ENCODE assay signal across 14 cellular contexts in genomic region chr6:170136541-170137175, GRCh38.
DNase-seq lines count a peak whose midpoint lies in the region; ATAC-seq and TF ChIP-seq lines count a peak whose summit lies in the region.
"Had no signal": no experiment of that assay in that cellular context is flagged by ENCODE, and none has a peak within 500 bp of the region (broad histone marks: within the 10 kb centered on the region; RNA-seq: fewer than 3 reads in every experiment).

No MANE protein-coding gene starts in this region.

- H3K36me3 ChIP-seq in thyroid gland (no peaks in the 10 kb centered on the region), neural progenitor cell (no peaks in the 10 kb centered on the region)

- no peaks in the 10 kb centered on the region for H3K36me3 Mint-ChIP-seq in activated CD4-positive, alpha-beta memory T cell treated with anti-CD3 and anti-CD28 coated beads for 36 hours
- no peaks in the 10 kb centered on the region for H3K36me3 Mint-ChIP-seq in activated CD4-positive, alpha-beta memory T cell treated with anti-CD3 and anti-CD28 coated beads, Interleukin-2, amount 10 ng/mL, durations not matched to agents 7 days and 5 days (ENCODE audit: low read depth)
- peaks cover 2% of the 10 kb centered on the region for H3K36me3 Mint-ChIP-seq in neural progenitor cell
- H3K36me3 Mint-ChIP-seq: CD8-positive, alpha-beta memory T cell had no signal

- peak overlapping the region in 3 of 59 donors; percentile 14 to 38 (median 24) for H3K4me3 ChIP-seq in dorsolateral prefrontal cortex
- H3K4me3 ChIP-seq in thyroid gland (replicated peaks in 1 of 3) = no peak overlapping the region
- no peak overlapping the region for H3K4me3 ChIP-seq in neural progenitor cell

- H3K4me1 ChIP-seq in thyroid gland (no peaks in the 10 kb centered on the region), neural progenitor cell (peaks cover 7% of the 10 kb centered on the region)

- H4K20me1 ChIP-seq in neural progenitor cell (ENCODE audit: low read depth) = no peaks in the 10 kb centered on the region

- H3K27me3 Mint-ChIP-seq in activated CD4-positive, alpha-beta memory T cell treated with anti-CD3 and anti-CD28 coated beads for 36 hours = peaks cover 1% of the 10 kb centered on the region
- H3K27me3 Mint-ChIP-seq in activated CD4-positive, alpha-beta memory T cell treated with anti-CD3 and anti-CD28 coated beads, Interleukin-2, amount 10 ng/mL, durations not matched to agents 7 days and 5 days = no peaks in the 10 kb centered on the region
- H3K27me3 Mint-ChIP-seq in neural progenitor cell (ENCODE audit: insufficient read depth, low read depth) = peaks cover 16% of the 10 kb centered on the region

- no peak overlapping the region for H2AFZ ChIP-seq in neural progenitor cell (replicated peaks)

- H3K79me2 ChIP-seq in neural progenitor cell (ENCODE audit: low read depth) = no peaks in the 10 kb centered on the region

- no peak for TF ChIP-seq POLR2A in thyroid gland (IDR thresholded peaks at IDR 0.05)

- H3K4me3 Mint-ChIP-seq in activated CD4-positive, alpha-beta memory T cell treated with anti-CD3 and anti-CD28 coated beads for 36 hours = no peak overlapping the region
- H3K4me3 Mint-ChIP-seq in activated CD4-positive, alpha-beta memory T cell treated with anti-CD3 and anti-CD28 coated beads, Interleukin-2, amount 10 ng/mL, durations not matched to agents 7 days and 5 days = no peak overlapping the region
- H3K4me3 Mint-ChIP-seq in neural progenitor cell = no peak overlapping the region
- H3K4me3 Mint-ChIP-seq: CD8-positive, alpha-beta memory T cell; WTC11 had no signal

- H3K9me3 Mint-ChIP-seq in activated CD4-positive, alpha-beta memory T cell treated with anti-CD3 and anti-CD28 coated beads for 36 hours = no peaks in the 10 kb centered on the region
- no peaks in the 10 kb centered on the region for H3K9me3 Mint-ChIP-seq in activated CD4-positive, alpha-beta memory T cell treated with anti-CD3 and anti-CD28 coated beads, Interleukin-2, amount 10 ng/mL, durations not matched to agents 7 days and 5 days
- peaks cover 21% of the 10 kb centered on the region for H3K9me3 Mint-ChIP-seq in neural progenitor cell
- H3K9me3 Mint-ChIP-seq: CD8-positive, alpha-beta memory T cell had no signal

- H3K4me1 Mint-ChIP-seq in activated CD4-positive, alpha-beta memory T cell treated with anti-CD3 and anti-CD28 coated beads for 36 hours (ENCODE audit: low read depth) = no peaks in the 10 kb centered on the region
- no peaks in the 10 kb centered on the region for H3K4me1 Mint-ChIP-seq in activated CD4-positive, alpha-beta memory T cell treated with anti-CD3 and anti-CD28 coated beads, Interleukin-2, amount 10 ng/mL, durations not matched to agents 7 days and 5 days
- H3K4me1 Mint-ChIP-seq in neural progenitor cell = peaks cover 13% of the 10 kb centered on the region
- H3K4me1 Mint-ChIP-seq: CD8-positive, alpha-beta memory T cell; WTC11 had no signal

- CTCF ChIA-PET in activated CD4-positive, alpha-beta memory T cell treated with anti-CD3 and anti-CD28 coated beads for 36 hours (lab: Charles Lee) = no interaction called here
- CTCF ChIA-PET in activated CD4-positive, alpha-beta memory T cell treated with anti-CD3 and anti-CD28 coated beads, Interleukin-2, amount 10 ng/mL, durations not matched to agents 7 days and 5 days (lab: Charles Lee) = no interaction called here

- H3K4me2 ChIP-seq in neural progenitor cell = no peak overlapping the region

- TF ChIP-seq CTCF in dorsolateral prefrontal cortex (IDR thresholded peaks at IDR 0.05 in 54 of 56, conservative IDR thresholded peaks at IDR 0.05 in 2 of 56; ENCODE audit: low read depth in 1 of 56, partially characterized antibody in 56 of 56) (no peak), omental fat pad (IDR thresholded peaks at IDR 0.05) (no peak), thyroid gland (IDR thresholded peaks at IDR 0.05) (no peak), neural progenitor cell (IDR thresholded peaks at IDR 0.05) (no peak)

- H3K9me3 ChIP-seq in thyroid gland = no peaks in the 10 kb centered on the region
- H3K9me3 ChIP-seq in neural progenitor cell (ENCODE audit: low read depth) = no peaks in the 10 kb centered on the region

- no peak overlapping the region for H3K27ac Mint-ChIP-seq in activated CD4-positive, alpha-beta memory T cell treated with anti-CD3 and anti-CD28 coated beads for 36 hours
- no peak overlapping the region for H3K27ac Mint-ChIP-seq in activated CD4-positive, alpha-beta memory T cell treated with anti-CD3 and anti-CD28 coated beads, Interleukin-2, amount 10 ng/mL, durations not matched to agents 7 days and 5 days
- H3K27ac Mint-ChIP-seq in neural progenitor cell = no peak overlapping the region
- H3K27ac Mint-ChIP-seq: CD8-positive, alpha-beta memory T cell; WTC11 had no signal

- H3K9ac ChIP-seq in neural progenitor cell = no peak overlapping the region

- no peaks in the 10 kb centered on the region for H3F3A ChIP-seq in neural progenitor cell (ENCODE audit: low read depth)

- intact Hi-C loops in activated CD4-positive, alpha-beta memory T cell treated with anti-CD3 and anti-CD28 coated beads for 36 hours (cut with micrococcal nuclease) = no loop called here
- intact Hi-C loops in dorsolateral prefrontal cortex (cut with DNase I) (no loop called here), thyroid gland (cut with DNase I) (no loop called here)

- peak; percentile 4 for DNase-seq in activated CD4-positive, alpha-beta memory T cell treated with anti-CD3 and anti-CD28 coated beads for 36 hours
- no peak for DNase-seq in activated CD4-positive, alpha-beta memory T cell treated with anti-CD3 and anti-CD28 coated beads, Interleukin-2, amount 10 ng/mL, durations not matched to agents 7 days and 5 days
- DNase-seq in dorsolateral prefrontal cortex (peak in 5 of 10 donors; percentile 16 to 43 (median 31)), omental fat pad (ENCODE audit: low spot score) (peak; percentile 7), thyroid gland (no peak), HUDEP-2 (lab: John Stamatoyannopoulos, UW; ENCODE audit: unreplicated experiment in 76 of 76) (no peak), neural progenitor cell (ENCODE audit: low spot score) (no peak)
- DNase-seq: activated CD8-positive, alpha-beta memory T cell treated with anti-CD3 and anti-CD28 coated beads, Interleukin-2, amount 50 U/mL, for 4 hours; hypothalamus; NCI-H1694; NCI-H774 had no signal

- peak overlapping the region in 48 of 59 donors; percentile 1 to 83 (median 66) for H3K27ac ChIP-seq in dorsolateral prefrontal cortex
- H3K27ac ChIP-seq in thyroid gland = peak overlapping the region in 2 of 3 donors; percentile 65 to 66
- no peak overlapping the region for H3K27ac ChIP-seq in neural progenitor cell

- H3K27me3 ChIP-seq in dorsolateral prefrontal cortex (no peaks in the 10 kb centered on the region), thyroid gland (no peaks in the 10 kb centered on the region), neural progenitor cell (no peaks in the 10 kb centered on the region)

- WGBS in thyroid gland, 2 donors = 96 to 97% methylated on average over 40 to 66 of the region's 69 CpGs

- ATAC-seq in omental fat pad (ENCODE audit: low FRiP score) (no peak), GM21360 (IDR thresholded peaks at IDR 0.05; ENCODE audit: unreplicated experiment) (no peak)
- ATAC-seq: WTC11 had no signal

- POLR2A ChIA-PET in activated CD4-positive, alpha-beta memory T cell treated with anti-CD3 and anti-CD28 coated beads for 36 hours (lab: Charles Lee) = no interaction called here
- POLR2A ChIA-PET in activated CD4-positive, alpha-beta memory T cell treated with anti-CD3 and anti-CD28 coated beads, Interleukin-2, amount 10 ng/mL, durations not matched to agents 7 days and 5 days (lab: Charles Lee) = no interaction called here

Comparison
In these comparisons a context has a peak if more than half of its experiments do, and no peak if none do; other contexts are left out.
1. DNase-seq: peak in activated CD4-positive, alpha-beta memory T cell treated with anti-CD3 and anti-CD28 coated beads for 36 hours (single experiment) and omental fat pad (single experiment); none in activated CD4-positive, alpha-beta memory T cell treated with anti-CD3 and anti-CD28 coated beads, Interleukin-2, amount 10 ng/mL, durations not matched to agents 7 days and 5 days (single experiment), thyroid gland (0 of 2), HUDEP-2 (0 of 76) and neural progenitor cell (single experiment).